ENCODE assay signal across 1 cellular context in genomic region chr17:78831688-78832540, GRCh38.
TF ChIP-seq lines count a peak whose summit lies in the region.

No MANE protein-coding gene starts in this region.

TF ChIP-seq in HepG2, 621 proteins besides CTCF, POLR2A, EP300 and RAD21 (continued from another document and continues in another):
- TF ChIP-seq ZNF136 (CRISPR knock-in tag; IDR thresholded peaks at IDR 0.05; ENCODE audit: low read depth) (0 out of 2 replicates have a peak, but pooled peaks have one; percentile 94), ZNF124 (CRISPR knock-in tag; IDR thresholded peaks at IDR 0.05) (0 out of 2 replicates have a peak, but pooled peaks have one; percentile 22), RBM22 (optimal IDR thresholded peaks at IDR 0.05; ENCODE audit: low read length) (peak; percentile 80), FOXA1 (IDR thresholded peaks at IDR 0.05) (no peak), FOXA1 (CRISPR knock-in tag; IDR thresholded peaks at IDR 0.05) (peak; percentile 68), GATAD2A (CRISPR knock-in tag; IDR thresholded peaks at IDR 0.05) (peak; percentile 83), HMGXB4 (CRISPR knock-in tag; IDR thresholded peaks at IDR 0.05; ENCODE audit: borderline replicate concordance in 1 of 2, low read depth in 1 of 2) (0 out of 4 replicates have a peak, but pooled peaks of 1 of the 2 experiments have one; percentile 24), ZBTB20 (CRISPR knock-in tag; IDR thresholded peaks at IDR 0.05; ENCODE audit: borderline replicate concordance, low read depth) (peak; percentile 72; the same call in 1 of the 2 replicates), ZNF331 (CRISPR knock-in tag; IDR thresholded peaks at IDR 0.05) (peak; percentile 68; the same call in 1 of the 2 replicates), ISL2 (CRISPR knock-in tag; IDR thresholded peaks at IDR 0.05) (peak; percentile 27; the same call in 1 of the 2 replicates), ATF6 (CRISPR knock-in tag; conservative IDR thresholded peaks at IDR 0.05) (no peak), IRF2 (CRISPR knock-in tag; IDR thresholded peaks at IDR 0.05) (peak; percentile 54; the same call in 1 of the 2 replicates), ZBTB33 (CRISPR knock-in tag; IDR thresholded peaks at IDR 0.05) (peak; percentile 62), XBP1 (CRISPR knock-in tag; IDR thresholded peaks at IDR 0.05) (no peak), ZMYM4 (CRISPR knock-in tag; IDR thresholded peaks at IDR 0.05) (peak; percentile 74), FOXP1 (IDR thresholded peaks at IDR 0.05) (no peak), FOXP1 (CRISPR knock-in tag; IDR thresholded peaks at IDR 0.05) (0 out of 2 replicates have a peak, but pooled peaks have one; percentile 8), ASH2L (IDR thresholded peaks at IDR 0.05; ENCODE audit: insufficient read length, low read depth, low read length) (peak; percentile 71), RARA (CRISPR knock-in tag; IDR thresholded peaks at IDR 0.05) (peak; percentile 52), KMT2A (CRISPR knock-in tag; IDR thresholded peaks at IDR 0.05) (peak; percentile 75), ZNF354B (CRISPR knock-in tag; IDR thresholded peaks at IDR 0.05) (no peak), EHMT2 (IDR thresholded peaks at IDR 0.05; ENCODE audit: borderline replicate concordance, low read depth, low read length) (no peak), JDP2 (CRISPR knock-in tag; IDR thresholded peaks at IDR 0.05; ENCODE audit: borderline replicate concordance) (no peak), RXRB (CRISPR knock-in tag; IDR thresholded peaks at IDR 0.05; ENCODE audit: borderline replicate concordance) (peak; percentile 51; the same call in 1 of the 2 replicates), SNAI1 (CRISPR knock-in tag; IDR thresholded peaks at IDR 0.05; ENCODE audit: borderline replicate concordance) (no peak), POGK (CRISPR knock-in tag; conservative IDR thresholded peaks at IDR 0.05) (peak; percentile 69; the same call in 1 of the 2 replicates), ZNF276 (CRISPR knock-in tag; IDR thresholded peaks at IDR 0.05; ENCODE audit: low read depth) (0 out of 2 replicates have a peak, but pooled peaks have one; percentile 32), NFKB2 (CRISPR knock-in tag; IDR thresholded peaks at IDR 0.05; ENCODE audit: borderline replicate concordance) (peak; percentile 72; the same call in 1 of the 2 replicates), ZNF770 (CRISPR knock-in tag; IDR thresholded peaks at IDR 0.05) (peak; percentile 96), ZNF616 (CRISPR knock-in tag; IDR thresholded peaks at IDR 0.05; ENCODE audit: low read depth) (0 out of 2 replicates have a peak, but pooled peaks have one; percentile 63), ZNF224 (CRISPR knock-in tag; IDR thresholded peaks at IDR 0.05) (no peak; the same call in 1 of the 2 replicates), ZNF841 (CRISPR knock-in tag; IDR thresholded peaks at IDR 0.05; ENCODE audit: borderline replicate concordance) (no peak), ARID3A (IDR thresholded peaks at IDR 0.05; ENCODE audit: low read depth, low read length) (no peak), EEA1 (CRISPR knock-in tag; IDR thresholded peaks at IDR 0.05; ENCODE audit: borderline replicate concordance) (no peak), MXD4 (CRISPR knock-in tag; IDR thresholded peaks at IDR 0.05) (peak; percentile 86), RERE (CRISPR knock-in tag; IDR thresholded peaks at IDR 0.05; ENCODE audit: low read depth) (no peak), SNRNP70 (IDR thresholded peaks at IDR 0.05; ENCODE audit: low read depth, low read length) (no peak), DMAP1 (CRISPR knock-in tag; IDR thresholded peaks at IDR 0.05) (peak; percentile 74; the same call in 1 of the 2 replicates), DBP (CRISPR knock-in tag; IDR thresholded peaks at IDR 0.05; ENCODE audit: not compliant biosample characterization) (no peak), GLI4 (CRISPR knock-in tag; IDR thresholded peaks at IDR 0.05; ENCODE audit: borderline replicate concordance) (peak; percentile 74; the same call in 1 of the 2 replicates), BHLHE40 (IDR thresholded peaks at IDR 0.05; ENCODE audit: low read length) (peak; percentile 68), MEIS2 (CRISPR knock-in tag; IDR thresholded peaks at IDR 0.05) (0 out of 2 replicates have a peak, but pooled peaks have one; percentile 5), ZNF30 (CRISPR knock-in tag; IDR thresholded peaks at IDR 0.05) (no peak)
